ENCODE assay signal across 8 cellular contexts in the genomic region with DNA sequence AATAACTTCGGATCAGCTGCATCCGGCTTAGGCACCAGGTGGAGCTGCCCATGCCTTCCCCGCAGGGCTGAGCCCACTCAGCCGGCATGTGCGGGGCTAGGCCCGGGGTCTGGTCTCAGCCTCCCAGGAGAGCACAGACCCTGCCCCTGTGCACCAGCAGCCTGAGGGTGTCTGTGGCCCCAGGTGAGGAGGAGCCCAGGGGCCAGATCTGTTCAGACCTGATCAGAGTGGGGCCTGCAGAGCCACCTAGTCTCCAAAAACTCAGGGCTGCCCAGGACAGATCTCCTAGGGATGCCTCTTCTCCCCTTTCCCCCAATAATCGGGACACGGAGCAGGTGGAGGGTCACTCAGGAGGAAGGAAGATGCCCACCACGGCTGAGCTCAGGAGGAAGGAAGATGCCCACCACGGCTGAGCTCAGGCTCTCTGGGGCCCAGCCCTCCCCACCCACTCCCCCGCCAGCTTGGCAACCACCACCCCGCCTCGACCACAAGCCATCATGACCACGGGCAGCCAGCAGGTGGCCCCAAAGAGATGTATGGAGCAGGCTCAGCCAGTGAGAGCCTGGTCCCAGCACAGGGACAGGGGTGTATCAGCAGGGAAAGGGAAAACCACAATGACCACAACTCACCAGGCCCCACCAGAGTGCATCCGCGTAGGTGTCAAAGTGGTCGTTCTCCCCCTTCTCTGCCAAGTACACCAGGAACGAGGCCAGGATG. TPM values are rescaled to one million over a fixed set of nuclear protein-coding genes. Genes with fewer than 3 reads are reported as not detected.
DNase-seq lines count a peak whose midpoint lies in the region; ATAC-seq and TF ChIP-seq lines count a peak whose summit lies in the region.

No MANE protein-coding gene starts in this region.

- H3K9me3 Mint-ChIP-seq in nephron progenitor cell, result peaks cover 9% of the 10 kb centered on the region

- H3K4me3 Mint-ChIP-seq in nephron progenitor cell, result no peak overlapping the region

- no peak overlapping the region for H3K4me3 ChIP-seq in NB4 (ENCODE audit: low read depth, low read length)

- H3K27ac Mint-ChIP-seq in nephron progenitor cell, result no peak overlapping the region

- H3K4me1 Mint-ChIP-seq in nephron progenitor cell, result peaks cover 5% of the 10 kb centered on the region

- peak; percentile 11 to 76 (median 55) for DNase-seq in NCI-H1417 (lab: John Stamatoyannopoulos, UW)
- no peak for DNase-seq in NCI-H1417 treated with DMSO at 0.1 percent for 48 hours (lab: John Stamatoyannopoulos, UW)
- DNase-seq in NB4 (ENCODE audit: low read depth), result peak; percentile 66
- DNase-seq in activated CD4-positive, alpha-beta T cell treated with anti-CD3 and anti-CD28 coated beads for 48 hours, result peak; percentile 80
- DNase-seq in dermis microvascular lymphatic vessel endothelial cell (ENCODE audit: low read depth in 2 of 2), result peak; percentile 30 to 58
- DNase-seq in nephron progenitor cell, result peak; percentile 65
- DNase-seq in ureter (ENCODE audit: low spot score), result no peak

- no peaks in the 10 kb centered on the region for H3K36me3 Mint-ChIP-seq in nephron progenitor cell (ENCODE audit: low read depth)

- TF ChIP-seq CTCF in NB4 (IDR thresholded peaks at IDR 0.05; ENCODE audit: low read depth, low read length), result peak; percentile 36
- peak; percentile 23 for TF ChIP-seq CTCF in nephron progenitor cell (IDR thresholded peaks at IDR 0.05)

- no peak for TF ChIP-seq POLR2A in NB4 (IDR thresholded peaks at IDR 0.05; ENCODE audit: extremely low read depth, insufficient read length)

- H3K27me3 Mint-ChIP-seq in nephron progenitor cell (ENCODE audit: low read depth, poor library complexity), result peaks cover 4% of the 10 kb centered on the region

- no peak for ATAC-seq in GM18517 (IDR thresholded peaks at IDR 0.05; ENCODE audit: unreplicated experiment)

RNA-seq across cellular contexts. Expression of a gene that starts 30.5 kb away (rescaled TPM):
- total RNA-seq in dermis microvascular lymphatic vessel endothelial cell, result not detected in 2 replicates
- not detected for total RNA-seq in ureter

RNA-seq across cellular contexts. Expression of a gene that starts 56.9 kb away (rescaled TPM):
- 9.2 and 22.0 TPM in 2 replicates for total RNA-seq in dermis microvascular lymphatic vessel endothelial cell
- total RNA-seq in ureter, result 20.2 TPM

Comparison
In these comparisons a context has a peak if more than half of its experiments do, and no peak if none do; other contexts are left out.
1. DNase-seq: peak in NCI-H1417 (3 of 3), NB4 (single experiment), activated CD4-positive, alpha-beta T cell treated with anti-CD3 and anti-CD28 coated beads for 48 hours (single experiment), dermis microvascular lymphatic vessel endothelial cell (2 of 2) and nephron progenitor cell (single experiment); none in NCI-H1417 treated with DMSO at 0.1 percent for 48 hours (single experiment) and ureter (single experiment).